ENCODE assay signal across 8 cellular contexts in genomic region chr16:969508-970378, GRCh38. TPM values are rescaled to one million over a fixed set of nuclear protein-coding genes. Genes with fewer than 3 reads are reported as not detected.
DNase-seq lines count a peak whose midpoint lies in the region; ATAC-seq and TF ChIP-seq lines count a peak whose summit lies in the region.

No MANE protein-coding gene starts in this region.

- H3K27me3 ChIP-seq in A673 (replicated peaks; ENCODE audit: insufficient read depth, low read depth, low read length, poor library complexity) (no peaks in the 10 kb centered on the region), parathyroid adenoma (ENCODE audit: control insufficient read depth, insufficient read depth, low read length) (no peaks in the 10 kb centered on the region)

- ATAC-seq in GM21825 (IDR thresholded peaks at IDR 0.05; ENCODE audit: unreplicated experiment) (peak; percentile 7), HG03280 (IDR thresholded peaks at IDR 0.05; ENCODE audit: unreplicated experiment) (no peak)

- H3K36me3 ChIP-seq in A673 (ENCODE audit: insufficient read depth, low read length, poor library complexity, severe bottlenecking) (peaks cover 6% of the 10 kb centered on the region), parathyroid adenoma (ENCODE audit: control insufficient read depth, insufficient read depth, low read length) (no peaks in the 10 kb centered on the region)

- H3K4me1 ChIP-seq in A673 (ENCODE audit: insufficient read depth, low read length, poor library complexity, severe bottlenecking) (peaks cover 12% of the 10 kb centered on the region), parathyroid adenoma (peaks cover 8% of the 10 kb centered on the region)

- peak overlapping the region; percentile 94 for H3K4me3 ChIP-seq in A673 (ENCODE audit: low read depth, low read length, poor library complexity, severe bottlenecking)
- peak overlapping the region; percentile 75 for H3K4me3 ChIP-seq in parathyroid adenoma (ENCODE audit: low read depth, low read length)

- peaks cover 34% of the 10 kb centered on the region for H3K4me1 Mint-ChIP-seq in activated CD4-positive, alpha-beta memory T cell treated with anti-CD3 and anti-CD28 coated beads, Interleukin-2, amount 10 ng/mL, durations not matched to agents 7 days and 5 days
- peaks cover 6% of the 10 kb centered on the region for H3K4me1 Mint-ChIP-seq in glutamatergic neuron (ENCODE audit: low read depth, unreplicated experiment)

- peak overlapping the region; percentile 75 for H3K4me3 Mint-ChIP-seq in activated CD4-positive, alpha-beta memory T cell treated with anti-CD3 and anti-CD28 coated beads, Interleukin-2, amount 10 ng/mL, durations not matched to agents 7 days and 5 days
- peak overlapping the region; percentile 77 for H3K4me3 Mint-ChIP-seq in glutamatergic neuron (ENCODE audit: unreplicated experiment)

- TSS peak; percentile 42 for BruUV-seq in A673 (replicated peaks; lab: Mats Ljungman, UMichigan)

- TF ChIP-seq CTCF in A673 (conservative IDR thresholded peaks at IDR 0.05; ENCODE audit: low read depth, low read length) (no peak), glutamatergic neuron (IDR thresholded peaks at IDR 0.05; ENCODE audit: partially characterized antibody, unreplicated experiment) (no peak), parathyroid adenoma (IDR thresholded peaks at IDR 0.05) (no peak)

- no peaks in the 10 kb centered on the region for H3K9me3 Mint-ChIP-seq in activated CD4-positive, alpha-beta memory T cell treated with anti-CD3 and anti-CD28 coated beads, Interleukin-2, amount 10 ng/mL, durations not matched to agents 7 days and 5 days
- peaks cover 9% of the 10 kb centered on the region for H3K9me3 Mint-ChIP-seq in glutamatergic neuron (ENCODE audit: unreplicated experiment)

- H3K9me3 ChIP-seq in A673 (ENCODE audit: low read depth, low read length, poor library complexity, severe bottlenecking), result peaks cover 5% of the 10 kb centered on the region
- no peaks in the 10 kb centered on the region for H3K9me3 ChIP-seq in parathyroid adenoma (ENCODE audit: control insufficient read depth, low read length)

- peak overlapping the region; percentile 77 for H3K9ac ChIP-seq in parathyroid adenoma

- H3K79me2 ChIP-seq in parathyroid adenoma, result peaks cover 6% of the 10 kb centered on the region

- intact Hi-C loops in A673 (cut with micrococcal nuclease; ENCODE audit: unreplicated experiment), result no loop called here

- H3K4me2 ChIP-seq in parathyroid adenoma (ENCODE audit: low read length), result peak overlapping the region; percentile 81

- CTCF ChIA-PET in A673 (lab: Charles Lee), result no interaction called here
- CTCF ChIA-PET in activated CD4-positive, alpha-beta memory T cell treated with anti-CD3 and anti-CD28 coated beads, Interleukin-2, amount 10 ng/mL, durations not matched to agents 7 days and 5 days (lab: Charles Lee), result no interaction called here

- peak overlapping the region; percentile 47 for H3K27ac Mint-ChIP-seq in activated CD4-positive, alpha-beta memory T cell treated with anti-CD3 and anti-CD28 coated beads, Interleukin-2, amount 10 ng/mL, durations not matched to agents 7 days and 5 days
- no peak overlapping the region for H3K27ac Mint-ChIP-seq in glutamatergic neuron (ENCODE audit: unreplicated experiment)

- peaks cover 7% of the 10 kb centered on the region for H3K27me3 Mint-ChIP-seq in activated CD4-positive, alpha-beta memory T cell treated with anti-CD3 and anti-CD28 coated beads, Interleukin-2, amount 10 ng/mL, durations not matched to agents 7 days and 5 days
- peaks cover 10% of the 10 kb centered on the region for H3K27me3 Mint-ChIP-seq in glutamatergic neuron (ENCODE audit: unreplicated experiment)

- peak; percentile 41 for DNase-seq in A673 (ENCODE audit: low spot score)
- DNase-seq in activated CD4-positive, alpha-beta memory T cell treated with anti-CD3 and anti-CD28 coated beads, Interleukin-2, amount 10 ng/mL, durations not matched to agents 7 days and 5 days, result peak; percentile 24
- DNase-seq in glutamatergic neuron, result no peak
- DNase-seq in CD1c-positive myeloid dendritic cell (ENCODE audit: extremely low spot score), result no peak
- DNase-seq in COR-L47 (lab: John Stamatoyannopoulos, UW), result no peak

- peak overlapping the region; percentile 80 for H3K27ac ChIP-seq in A673 (ENCODE audit: low read depth, low read length, poor library complexity, severe bottlenecking)
- no peak overlapping the region for H3K27ac ChIP-seq in parathyroid adenoma

- POLR2A ChIA-PET in A673 (lab: Charles Lee; ENCODE audit: low non-redundant PET), result no interaction called here
- POLR2A ChIA-PET in activated CD4-positive, alpha-beta memory T cell treated with anti-CD3 and anti-CD28 coated beads, Interleukin-2, amount 10 ng/mL, durations not matched to agents 7 days and 5 days (lab: Charles Lee), result interaction anchor here (0.7 to 2.1 kb wide), 5 partner anchors 10 to 31 kb away, joined by 3 to 8 read pairs (median 4); no protein-coding TSS in a partner anchor

- H3K36me3 Mint-ChIP-seq in activated CD4-positive, alpha-beta memory T cell treated with anti-CD3 and anti-CD28 coated beads, Interleukin-2, amount 10 ng/mL, durations not matched to agents 7 days and 5 days (ENCODE audit: low read depth), result peaks cover 34% of the 10 kb centered on the region
- H3K36me3 Mint-ChIP-seq in glutamatergic neuron (ENCODE audit: unreplicated experiment), result peaks cover 18% of the 10 kb centered on the region

- H2AFZ ChIP-seq in parathyroid adenoma, result peak overlapping the region; percentile 99

RNA-seq across cellular contexts. Expression of gene LMF1, which starts 1.0 kb away (rescaled TPM):
- 21.0 and 26.3 TPM in 2 replicates for total RNA-seq in A673 (2021)
- 10 to 100 TPM; 21.3 to 22.6 TPM for total RNA-seq in activated CD4-positive, alpha-beta memory T cell treated with anti-CD3 and anti-CD28 coated beads, Interleukin-2, amount 10 ng/mL, durations not matched to agents 7 days and 5 days
- total RNA-seq in glutamatergic neuron (ENCODE audit: unreplicated experiment), result 17.4 TPM

RNA-seq across cellular contexts. Expression of gene SOX8, which starts 11.8 kb away (rescaled TPM):
- total RNA-seq in A673 (2021), result 1.4 and 2.0 TPM in 2 replicates
- total RNA-seq in activated CD4-positive, alpha-beta memory T cell treated with anti-CD3 and anti-CD28 coated beads, Interleukin-2, amount 10 ng/mL, durations not matched to agents 7 days and 5 days, result under 1 TPM; 0.10 to 0.13 TPM
- total RNA-seq in glutamatergic neuron (ENCODE audit: unreplicated experiment), result 7.0 TPM

Comparison
In these comparisons a context has a peak if more than half of its experiments do, and no peak if none do; other contexts are left out.
1. DNase-seq: peak in A673 (single experiment) and activated CD4-positive, alpha-beta memory T cell treated with anti-CD3 and anti-CD28 coated beads, Interleukin-2, amount 10 ng/mL, durations not matched to agents 7 days and 5 days (single experiment); none in glutamatergic neuron (single experiment), CD1c-positive myeloid dendritic cell (single experiment) and COR-L47 (single experiment).